In genomic region chr22:44191036-44191454, GRCh38 we compare ENCODE assay signal across 11 cellular contexts. TPM values are rescaled to one million over a fixed set of nuclear protein-coding genes. Genes with fewer than 3 reads are reported as not detected.
A peak's percentile ranks its signal among the peaks of the same experiment; 100 is the strongest.
DNase-seq lines count a peak whose midpoint lies in the region; ATAC-seq and TF ChIP-seq lines count a peak whose summit lies in the region.
"Had no signal": no experiment of that assay in that cellular context is flagged by ENCODE, and none has a peak within 500 bp of the region (broad histone marks: within the 10 kb centered on the region; RNA-seq: fewer than 3 reads in every experiment).

No MANE protein-coding gene starts in this region.

- H3K9me3 Mint-ChIP-seq in MCF 10A (ENCODE audit: unreplicated experiment) = no peaks in the 10 kb centered on the region
- H3K9me3 Mint-ChIP-seq in activated CD8-positive, alpha-beta T cell treated with anti-CD3 and anti-CD28 coated beads for 36 hours = no peaks in the 10 kb centered on the region
- H3K9me3 Mint-ChIP-seq: natural killer cell treated with Interleukin-12 subunit alpha and Interleukin-12 subunit beta and Interleukin-15 and Interleukin-18, amount 100 ng/mL, for 72 hours had no signal

- DNase-seq in MCF 10A (ENCODE audit: unreplicated experiment) = peak; percentile 28
- DNase-seq in breast epithelium (ENCODE audit: low spot score in 2 of 2) = no peak
- DNase-seq in activated CD8-positive, alpha-beta T cell treated with anti-CD3 and anti-CD28 coated beads for 36 hours = peak; percentile 88
- DNase-seq in germinal center (ENCODE audit: low spot score) = peak; percentile 60
- peak; percentile 48 for DNase-seq in upper lobe of right lung
- DNase-seq in effector CD4-positive, alpha-beta T cell = no peak
- DNase-seq in SIG-M5 treated with dmso at 0.1 percent for 504 hours (lab: John Stamatoyannopoulos, UW; ENCODE audit: unreplicated experiment) = no peak
- DNase-seq: NCI-H187 had no signal

- ATAC-seq in activated CD8-positive, alpha-beta T cell treated with anti-CD3 and anti-CD28 coated beads for 36 hours = peak; percentile 87
- ATAC-seq in upper lobe of right lung (no peak), GM21529 (IDR thresholded peaks at IDR 0.05; ENCODE audit: unreplicated experiment) (no peak)

- peaks cover 45% of the 10 kb centered on the region for H3K27me3 Mint-ChIP-seq in MCF 10A (ENCODE audit: insufficient read depth, unreplicated experiment)
- no peaks in the 10 kb centered on the region for H3K27me3 Mint-ChIP-seq in activated CD8-positive, alpha-beta T cell treated with anti-CD3 and anti-CD28 coated beads for 36 hours
- H3K27me3 Mint-ChIP-seq: natural killer cell treated with Interleukin-12 subunit alpha and Interleukin-12 subunit beta and Interleukin-15 and Interleukin-18, amount 100 ng/mL, for 72 hours had no signal

- H3K4me3 ChIP-seq in breast epithelium (no peak overlapping the region), upper lobe of right lung (no peak overlapping the region)
- H3K4me3 ChIP-seq: dorsolateral prefrontal cortex had no signal

- no TSS peak for BruUV-seq in MCF 10A (replicated peaks; lab: Mats Ljungman, UMichigan)

- H3K27ac Mint-ChIP-seq in MCF 10A (ENCODE audit: low read depth, unreplicated experiment) = no peak overlapping the region
- peak overlapping the region; percentile 42 for H3K27ac Mint-ChIP-seq in activated CD8-positive, alpha-beta T cell treated with anti-CD3 and anti-CD28 coated beads for 36 hours
- H3K27ac Mint-ChIP-seq: natural killer cell treated with Interleukin-12 subunit alpha and Interleukin-12 subunit beta and Interleukin-15 and Interleukin-18, amount 100 ng/mL, for 72 hours had no signal

- no peaks in the 10 kb centered on the region for H3K36me3 Mint-ChIP-seq in MCF 10A (ENCODE audit: insufficient read depth, unreplicated experiment)
- peaks cover 34% of the 10 kb centered on the region for H3K36me3 Mint-ChIP-seq in activated CD8-positive, alpha-beta T cell treated with anti-CD3 and anti-CD28 coated beads for 36 hours (ENCODE audit: low read depth)

- H3K27ac ChIP-seq in breast epithelium (no peak overlapping the region), upper lobe of right lung (no peak overlapping the region)
- H3K27ac ChIP-seq: dorsolateral prefrontal cortex had no signal

- no peaks in the 10 kb centered on the region for H3K4me1 ChIP-seq in breast epithelium
- H3K4me1 ChIP-seq in upper lobe of right lung = no peaks in the 10 kb centered on the region

- POLR2A ChIA-PET in MCF 10A (lab: Yijun Ruan, JAX) = no interaction called here
- POLR2A ChIA-PET in activated CD8-positive, alpha-beta T cell treated with anti-CD3 and anti-CD28 coated beads for 36 hours (lab: Charles Lee) = interaction anchor here (1.5 to 7.9 kb wide), 2 partner anchors 9 to 201 kb away, joined by 3 to 59 read pairs; partner anchors contain the start of gene PARVG

- peaks cover 0 to 25% of the 10 kb centered on the region in 2 donors for H3K27me3 ChIP-seq in breast epithelium
- H3K27me3 ChIP-seq in upper lobe of right lung = no peaks in the 10 kb centered on the region

- H3K4me3 Mint-ChIP-seq in MCF 10A (ENCODE audit: unreplicated experiment) = no peak overlapping the region
- H3K4me3 Mint-ChIP-seq in activated CD8-positive, alpha-beta T cell treated with anti-CD3 and anti-CD28 coated beads for 36 hours = no peak overlapping the region
- H3K4me3 Mint-ChIP-seq: natural killer cell treated with Interleukin-12 subunit alpha and Interleukin-12 subunit beta and Interleukin-15 and Interleukin-18, amount 100 ng/mL, for 72 hours had no signal

- peaks cover 0 to 3% of the 10 kb centered on the region in 2 donors for H3K9me3 ChIP-seq in breast epithelium
- no peaks in the 10 kb centered on the region for H3K9me3 ChIP-seq in upper lobe of right lung

- TF ChIP-seq POLR2A in breast epithelium (IDR thresholded peaks at IDR 0.05) = no peak

- no peak for TF ChIP-seq CTCF in MCF 10A (IDR thresholded peaks at IDR 0.05; ENCODE audit: unreplicated experiment)
- no peak for TF ChIP-seq CTCF in breast epithelium (IDR thresholded peaks at IDR 0.05)
- TF ChIP-seq CTCF in activated CD8-positive, alpha-beta T cell treated with anti-CD3 and anti-CD28 coated beads for 36 hours (IDR thresholded peaks at IDR 0.05) = no peak
- no peak for TF ChIP-seq CTCF in upper lobe of right lung (IDR thresholded peaks at IDR 0.05)

- intact Hi-C loops in MCF 10A (cut with micrococcal nuclease) (no loop called here), breast epithelium (cut with DNase I; ENCODE audit: low total_unique reads) (loop anchor here (10.0 kb wide), 1 partner anchor 1194 kb away; no protein-coding TSS in a partner anchor), upper lobe of right lung (cut with DNase I) (no loop called here)
- intact Hi-C loops in activated CD8-positive, alpha-beta T cell treated with anti-CD3 and anti-CD28 coated beads for 36 hours (cut with micrococcal nuclease) = no loop called here

- H3K36me3 ChIP-seq in breast epithelium = no peaks in the 10 kb centered on the region
- H3K36me3 ChIP-seq in upper lobe of right lung = no peaks in the 10 kb centered on the region

- CTCF ChIA-PET in MCF 10A (lab: Yijun Ruan, JAX) = interaction anchor here (0.7 to 1.7 kb wide), 2 partner anchors 12 to 343 kb away, joined by 3 to 12 read pairs; no protein-coding TSS in a partner anchor
- CTCF ChIA-PET in activated CD8-positive, alpha-beta T cell treated with anti-CD3 and anti-CD28 coated beads for 36 hours (lab: Charles Lee) = no interaction called here

- H3K4me1 Mint-ChIP-seq in MCF 10A (ENCODE audit: insufficient read depth, unreplicated experiment) = peaks cover 24% of the 10 kb centered on the region
- H3K4me1 Mint-ChIP-seq in activated CD8-positive, alpha-beta T cell treated with anti-CD3 and anti-CD28 coated beads for 36 hours (ENCODE audit: low read depth) = peaks cover 45% of the 10 kb centered on the region

RNA-seq across cellular contexts. Expression of gene PARVG, which starts 10.3 kb away (rescaled TPM):
- total RNA-seq in MCF 10A (2022) = 0.23 TPM in 1 of 2 replicates, not detected in the other
- total RNA-seq in breast epithelium = 10 to 100 TPM; 10.2 to 39.2 (median 26.2) TPM
- 10 to 100 TPM; 76.5 to 76.9 TPM for total RNA-seq in activated CD8-positive, alpha-beta T cell treated with anti-CD3 and anti-CD28 coated beads for 36 hours
- 65.9 TPM for total RNA-seq in upper lobe of right lung

Comparison
In these comparisons a context has a peak if more than half of its experiments do, and no peak if none do; other contexts are left out.
1. DNase-seq: peak in MCF 10A (single experiment), activated CD8-positive, alpha-beta T cell treated with anti-CD3 and anti-CD28 coated beads for 36 hours (single experiment), germinal center (single experiment) and upper lobe of right lung (single experiment); none in breast epithelium (0 of 2), effector CD4-positive, alpha-beta T cell (single experiment) and SIG-M5 treated with dmso at 0.1 percent for 504 hours (single experiment).